In the genomic region with DNA sequence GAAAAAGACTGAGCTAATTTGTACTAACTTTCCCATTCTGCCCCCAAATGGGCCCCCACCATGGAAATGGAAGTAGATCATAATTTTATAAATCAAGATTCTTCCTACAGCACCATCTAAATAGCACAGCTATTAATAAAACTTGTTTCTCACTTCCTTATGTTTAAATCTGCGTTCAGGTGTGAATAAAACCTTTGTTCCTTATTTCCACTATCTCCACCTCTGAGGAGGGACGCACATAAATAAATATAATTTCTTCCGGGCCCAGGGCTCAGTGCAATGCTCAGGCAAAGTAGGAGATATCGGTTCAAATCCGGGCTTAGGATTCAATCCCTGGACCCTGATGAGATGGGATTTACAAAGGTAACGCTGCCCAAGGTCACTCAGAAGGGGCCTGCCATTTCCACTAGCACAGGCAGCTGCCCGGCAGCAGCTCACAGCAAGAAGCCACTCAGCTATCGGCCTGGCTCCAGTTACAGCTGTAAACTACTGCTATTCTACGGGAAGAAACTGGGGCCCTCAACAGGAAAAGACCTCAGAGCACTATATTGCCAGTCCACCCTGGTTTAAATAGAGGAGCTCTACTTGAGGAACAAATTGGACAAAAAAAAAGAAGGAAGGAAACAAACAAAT, we compare ENCODE assay signal across 14 cellular contexts. TPM values are rescaled to one million over a fixed set of nuclear protein-coding genes. Genes with fewer than 3 reads are reported as not detected.
A peak's percentile ranks its signal among the peaks of the same experiment; 100 is the strongest.
DNase-seq lines count a peak whose midpoint lies in the region; ATAC-seq and TF ChIP-seq lines count a peak whose summit lies in the region.
"Had no signal": no experiment of that assay in that cellular context is flagged by ENCODE, and none has a peak within 500 bp of the region (broad histone marks: within the 10 kb centered on the region; RNA-seq: fewer than 3 reads in every experiment).

No MANE protein-coding gene starts in this region.

- H2BK12ac ChIP-seq in trophoblast cell (ENCODE audit: low read length) = no peak overlapping the region

- H3K4me3 ChIP-seq in WERI-Rb-1 (ENCODE audit: low read depth, low read length) (no peak overlapping the region), lung (no peak overlapping the region), thymus (ENCODE audit: low read length) (no peak overlapping the region), trophoblast cell (ENCODE audit: low read depth, low read length) (no peak overlapping the region)
- H3K4me3 ChIP-seq: SJSA1, vagina had no signal

- H3K4me1 ChIP-seq in lung (ENCODE audit: control insufficient read depth in 2 of 2, insufficient read depth in 2 of 2, low read length in 2 of 2) (peaks cover 0 to 7% of the 10 kb centered on the region in 2 donors), thymus (ENCODE audit: control insufficient read depth, insufficient read depth, low read length) (no peaks in the 10 kb centered on the region), trophoblast cell (ENCODE audit: control insufficient read depth in 1 of 2, insufficient read depth in 2 of 2, low read length in 2 of 2) (peaks cover 0 to 6% of the 10 kb centered on the region in 2 experiments)

- H3K27me3 ChIP-seq in WERI-Rb-1 (ENCODE audit: insufficient read depth, low read depth, severe bottlenecking) (no peaks in the 10 kb centered on the region), lung (ENCODE audit: control insufficient read depth, insufficient read depth) (no peaks in the 10 kb centered on the region), thymus (ENCODE audit: control insufficient read depth, insufficient read depth) (no peaks in the 10 kb centered on the region), trophoblast cell (ENCODE audit: insufficient read depth, low read length) (no peaks in the 10 kb centered on the region)
- H3K27me3 ChIP-seq: SJSA1, vagina had no signal

- no peak for TF ChIP-seq CTCF in WERI-Rb-1 (IDR thresholded peaks at IDR 0.05; ENCODE audit: low read depth, low read length)
- TF ChIP-seq CTCF in lung (IDR thresholded peaks at IDR 0.05; ENCODE audit: control extremely low read depth, extremely low read depth) = no peak

- WGBS in lung, 2 donors = 68 to 88% methylated on average over 9 of the region's 9 CpGs
- 97% methylated on average over 9 of the region's 9 CpGs for WGBS in thymus
- whole genome bisulfite sequencing in trophoblast cell (ENCODE audit: extremely low coverage, insufficient coverage, insufficient read length) = no CpG with 5 or more reads among the region's 9 CpGs

- H4K12ac ChIP-seq in trophoblast cell (ENCODE audit: low read depth, low read length) = no peak overlapping the region

- H3K4me2 ChIP-seq in trophoblast cell (ENCODE audit: low read length) = no peak overlapping the region

- no peaks in the 10 kb centered on the region for H3K36me3 ChIP-seq in WERI-Rb-1
- H3K36me3 ChIP-seq in lung (ENCODE audit: control insufficient read depth in 2 of 2, insufficient read depth in 2 of 2, low read length in 2 of 2) = peaks cover 1 to 2% of the 10 kb centered on the region in 2 donors
- H3K36me3 ChIP-seq in thymus (ENCODE audit: control insufficient read depth, insufficient read depth) = peaks cover 3% of the 10 kb centered on the region
- H3K36me3 ChIP-seq in trophoblast cell (ENCODE audit: control insufficient read depth in 1 of 2, insufficient read depth in 2 of 2, low read length in 2 of 2) = no peaks in the 10 kb centered on the region
- H3K36me3 ChIP-seq: SJSA1, vagina had no signal

- H3K9me3 ChIP-seq in WERI-Rb-1 (ENCODE audit: severe bottlenecking) (no peaks in the 10 kb centered on the region), lung (ENCODE audit: control insufficient read depth in 2 of 2, insufficient read depth in 1 of 2, low read length in 1 of 2) (no peaks in the 10 kb centered on the region), thymus (ENCODE audit: control insufficient read depth) (no peaks in the 10 kb centered on the region), trophoblast cell (ENCODE audit: insufficient read depth, low read depth, low read length) (no peaks in the 10 kb centered on the region)
- H3K9me3 ChIP-seq: SJSA1, vagina had no signal

- H3K79me2 ChIP-seq in trophoblast cell (ENCODE audit: control insufficient read depth, insufficient read depth, low read length, poor library complexity) = no peaks in the 10 kb centered on the region

- no peak overlapping the region for H4K8ac ChIP-seq in trophoblast cell (ENCODE audit: low read depth, low read length)

- no peak overlapping the region for H3K14ac ChIP-seq in trophoblast cell (ENCODE audit: low read length)

- no peak overlapping the region for H4K91ac ChIP-seq in trophoblast cell (ENCODE audit: low read depth, low read length)

- no peak overlapping the region for H3K23ac ChIP-seq in trophoblast cell (ENCODE audit: low read length)

- no peak overlapping the region for H3K9ac ChIP-seq in trophoblast cell (ENCODE audit: low read length)

- H2AK5ac ChIP-seq in trophoblast cell (ENCODE audit: low read length) = no peak overlapping the region

- DNase-seq in Right ventricle myocardium superior (no peak), Right ventricle myocardium inferior (ENCODE audit: missing footprints) (no peak), WERI-Rb-1 (peak; percentile 40), lung (ENCODE audit: low spot score) (no peak), trophoblast cell (no peak), 8988T (no peak), cerebellar nuclear complex (lab: John Stamatoyannopoulos, UW) (no peak)
- DNase-seq: activated CD4-positive, alpha-beta T cell treated with anti-CD3 and anti-CD28 coated beads for 36 hours; activated gamma-delta T cell treated with Interleukin-2 at 50 U/mL for 16 hours; aorta; head of caudate nucleus had no signal

- no peak overlapping the region for H3K4ac ChIP-seq in trophoblast cell (ENCODE audit: low read depth, low read length)

- H2AFZ ChIP-seq in trophoblast cell (ENCODE audit: insufficient read depth, low read length, poor library complexity) = no peak overlapping the region

- no peak overlapping the region for H2BK120ac ChIP-seq in trophoblast cell (ENCODE audit: insufficient read depth, low read length, poor library complexity)

- ATAC-seq in Right ventricle myocardium superior (ENCODE audit: poor library complexity) = peak; percentile 74
- no peak for ATAC-seq in Right ventricle myocardium inferior
- ATAC-seq in lung (ENCODE audit: insufficient read depth, low FRiP score) = no peak
- ATAC-seq: activated CD4-positive, alpha-beta T cell treated with anti-CD3 and anti-CD28 coated beads for 36 hours had no signal

- H3K79me1 ChIP-seq in trophoblast cell (ENCODE audit: low read length) = peaks cover 2% of the 10 kb centered on the region

- H2BK5ac ChIP-seq in trophoblast cell (ENCODE audit: low read depth, low read length, poor library complexity) = no peak overlapping the region

- intact Hi-C loops in Right ventricle myocardium superior (cut with DNase I) (no loop called here), Right ventricle myocardium inferior (cut with DNase I) (no loop called here)

- H3K27ac ChIP-seq in WERI-Rb-1 (no peak overlapping the region), lung (ENCODE audit: low read depth in 1 of 2, low read length in 1 of 2) (peak overlapping the region; percentile 4 to 81), thymus (ENCODE audit: low read depth) (peak overlapping the region; percentile 8), trophoblast cell (ENCODE audit: low read depth, low read length) (no peak overlapping the region)
- H3K27ac ChIP-seq: SJSA1 had no signal

- no peak overlapping the region for H3K18ac ChIP-seq in trophoblast cell (ENCODE audit: low read length)

RNA-seq across cellular contexts. Expression of gene FOXP1, which starts 52.5 kb away (rescaled TPM):
- total RNA-seq in Right ventricle myocardium superior (36.3 TPM), Right ventricle myocardium inferior (38.5 TPM), lung (100 to 1,000 TPM; 121 to 287 TPM)
- polyA plus RNA-seq in lung (10 to 100 TPM; 13.8 to 26.5 TPM), thymus (26.1 TPM)
- 17.6 and 17.8 TPM in 2 replicates for polyA plus RNA-seq in trophoblast cell (2013)

Comparison
In these comparisons a context has a peak if more than half of its experiments do, and no peak if none do; other contexts are left out.
1. H3K27ac ChIP-seq: peak in lung (2 of 2) and thymus (single experiment); none in WERI-Rb-1 (single experiment) and trophoblast cell (single experiment).